Comparison of ENCODE assay signal across 9 cellular contexts in the genomic region with DNA sequence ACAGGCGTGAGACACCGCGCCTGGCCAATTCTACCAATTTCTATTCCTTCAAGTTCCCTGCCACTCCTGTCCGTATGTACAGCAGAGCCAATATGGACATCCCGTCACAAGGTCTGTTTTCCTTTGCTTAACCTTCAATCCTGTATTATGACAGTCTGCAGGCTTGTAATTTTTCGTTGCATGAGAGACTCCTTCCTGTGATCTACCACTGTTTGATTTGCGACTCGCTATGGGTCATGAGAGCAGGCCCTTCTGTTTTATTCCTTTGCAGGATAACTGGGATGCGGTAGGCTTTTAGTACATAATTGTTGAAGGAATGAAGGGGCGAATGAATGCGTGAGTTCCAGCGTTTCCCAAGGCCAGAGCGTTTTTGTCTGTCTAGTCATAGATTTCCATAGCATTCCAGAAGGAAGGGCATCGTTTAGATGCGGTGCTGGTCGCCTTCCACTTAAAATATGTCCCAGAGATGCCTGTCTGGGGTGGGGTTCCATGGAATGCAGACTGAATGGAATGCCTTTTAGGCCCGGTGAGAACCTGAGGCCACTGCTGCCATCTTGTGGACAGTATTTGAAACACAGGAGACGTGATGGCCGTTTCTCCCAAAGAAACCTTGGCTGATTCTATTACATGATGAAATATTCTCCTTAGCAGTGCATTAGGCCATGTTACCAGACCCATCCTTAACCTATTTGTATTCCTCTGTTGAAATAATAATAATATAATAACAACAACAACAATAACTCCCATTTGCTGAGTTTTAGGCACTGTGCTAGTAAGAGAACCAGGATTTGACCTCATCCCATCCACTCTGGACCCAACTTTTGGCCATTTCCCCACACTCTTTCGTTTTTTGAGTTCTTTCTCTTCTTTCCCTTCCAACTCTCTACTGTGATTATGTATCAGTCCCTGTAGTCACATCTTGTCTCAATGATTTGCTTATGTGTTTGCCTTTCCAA.
DNase-seq lines count a peak whose midpoint lies in the region; ATAC-seq and TF ChIP-seq lines count a peak whose summit lies in the region.
"Had no signal": no experiment of that assay in that cellular context is flagged by ENCODE, and none has a peak within 500 bp of the region (broad histone marks: within the 10 kb centered on the region; RNA-seq: fewer than 3 reads in every experiment).

No MANE protein-coding gene starts in this region.

- H3K4me1 Mint-ChIP-seq in activated CD4-positive, alpha-beta T cell treated with anti-CD3 and anti-CD28 coated beads for 36 hours = peaks cover 2% of the 10 kb centered on the region

- no peak overlapping the region for H3K4me3 ChIP-seq in lower leg skin (ENCODE audit: low read depth, poor library complexity, severe bottlenecking)

- CTCF ChIA-PET in activated CD4-positive, alpha-beta T cell treated with anti-CD3 and anti-CD28 coated beads for 36 hours (lab: Charles Lee) = interaction anchor here (1.0 to 1.6 kb wide), 4 partner anchors 22 to 323 kb away, joined by 3 to 6 read pairs (median 4); no protein-coding TSS in a partner anchor

- ATAC-seq in activated CD4-positive, CD25-positive, alpha-beta regulatory T cell treated with anti-CD3 and anti-CD28 coated beads, Interleukin-2, amount 50 U/mL, for 24 hours = no peak
- ATAC-seq in activated CD4-positive, alpha-beta T cell treated with anti-CD3 and anti-CD28 coated beads for 36 hours = no peak
- ATAC-seq in GM18858 (IDR thresholded peaks at IDR 0.05; ENCODE audit: unreplicated experiment) = no peak

- DNase-seq in activated CD4-positive, CD25-positive, alpha-beta regulatory T cell treated with anti-CD3 and anti-CD28 coated beads, Interleukin-2, amount 50 U/mL, for 16 hours (ENCODE audit: low read depth, low spot score) = peak; percentile 16
- DNase-seq in NCI-H1694 treated with DMSO at 0.1 percent for 48 hours (lab: John Stamatoyannopoulos, UW) = peak; percentile 29
- DNase-seq in activated CD4-positive, alpha-beta T cell treated with anti-CD3 and anti-CD28 coated beads for 36 hours = peak; percentile 71
- DNase-seq in dermis microvascular lymphatic vessel endothelial cell (ENCODE audit: low read depth in 2 of 2) = peak; percentile 66 to 68
- DNase-seq in lower leg skin (ENCODE audit: low spot score in 2 of 2) = peak; percentile 75 to 92
- peak; percentile 25 for DNase-seq in stimulated activated CD8-positive, alpha-beta memory T cell treated with anti-CD3 and anti-CD28 coated beads, Interleukin-12 subunit alpha, Interleukin-12 subunit beta, amount 100 ng/mL, for 1 hour (ENCODE audit: low read depth)

- POLR2A ChIA-PET in activated CD4-positive, alpha-beta T cell treated with anti-CD3 and anti-CD28 coated beads for 36 hours (lab: Charles Lee) = no interaction called here

- peaks cover 2% of the 10 kb centered on the region for H3K27me3 Mint-ChIP-seq in activated CD4-positive, alpha-beta T cell treated with anti-CD3 and anti-CD28 coated beads for 36 hours

- no peak for TF ChIP-seq POLR2A in lower leg skin (IDR thresholded peaks at IDR 0.05)

- H3K4me3 Mint-ChIP-seq in activated CD4-positive, alpha-beta T cell treated with anti-CD3 and anti-CD28 coated beads for 36 hours = no peak overlapping the region
- H3K4me3 Mint-ChIP-seq: stimulated activated naive CD8-positive, alpha-beta T cell treated with anti-CD3 and anti-CD28 coated beads, Interleukin-15, Interleukin-2, amounts not matched to agents 100 ng/mL and 50 ng/mL, for 24 hours had no signal

- peak in 1 of 3 donors; percentile 17 for TF ChIP-seq CTCF in lower leg skin (IDR thresholded peaks at IDR 0.05)

- H3K9me3 Mint-ChIP-seq in activated CD4-positive, alpha-beta T cell treated with anti-CD3 and anti-CD28 coated beads for 36 hours (ENCODE audit: low read depth) = no peaks in the 10 kb centered on the region
- H3K9me3 Mint-ChIP-seq: stimulated activated naive CD8-positive, alpha-beta T cell treated with anti-CD3 and anti-CD28 coated beads, Interleukin-15, Interleukin-2, amounts not matched to agents 100 ng/mL and 50 ng/mL, for 24 hours had no signal

- H3K27ac Mint-ChIP-seq in activated CD4-positive, alpha-beta T cell treated with anti-CD3 and anti-CD28 coated beads for 36 hours = no peak overlapping the region
- H3K27ac Mint-ChIP-seq: stimulated activated naive CD8-positive, alpha-beta T cell treated with anti-CD3 and anti-CD28 coated beads, Interleukin-15, Interleukin-2, amounts not matched to agents 100 ng/mL and 50 ng/mL, for 24 hours had no signal

- intact Hi-C loops in activated CD4-positive, alpha-beta T cell treated with anti-CD3 and anti-CD28 coated beads for 36 hours (cut with DNase I, micrococcal nuclease) = loop anchor here (1.0 to 10.0 kb wide), 8 partner anchors 62 to 404 kb away; no protein-coding TSS in a partner anchor
- intact Hi-C loops in lower leg skin (cut with DNase I; ENCODE audit: low total_unique reads) = no loop called here

- WGBS in lower leg skin, 2 donors = 49 to 50% methylated on average over 20 of the region's 20 CpGs

- H3K36me3 Mint-ChIP-seq in activated CD4-positive, alpha-beta T cell treated with anti-CD3 and anti-CD28 coated beads for 36 hours (ENCODE audit: low read depth) = no peaks in the 10 kb centered on the region

Comparison
In these comparisons a context has a peak if more than half of its experiments do, and no peak if none do; other contexts are left out.
1. DNase-seq: peak in every context shown above with its lines; median percentile 84 in lower leg skin; 71 in activated CD4-positive, alpha-beta T cell treated with anti-CD3 and anti-CD28 coated beads for 36 hours; 67 in dermis microvascular lymphatic vessel endothelial cell; 29 in NCI-H1694 treated with DMSO at 0.1 percent for 48 hours; 25 in stimulated activated CD8-positive, alpha-beta memory T cell treated with anti-CD3 and anti-CD28 coated beads, Interleukin-12 subunit alpha, Interleukin-12 subunit beta, amount 100 ng/mL, for 1 hour; 16 in activated CD4-positive, CD25-positive, alpha-beta regulatory T cell treated with anti-CD3 and anti-CD28 coated beads, Interleukin-2, amount 50 U/mL, for 16 hours.